In the genomic region with DNA sequence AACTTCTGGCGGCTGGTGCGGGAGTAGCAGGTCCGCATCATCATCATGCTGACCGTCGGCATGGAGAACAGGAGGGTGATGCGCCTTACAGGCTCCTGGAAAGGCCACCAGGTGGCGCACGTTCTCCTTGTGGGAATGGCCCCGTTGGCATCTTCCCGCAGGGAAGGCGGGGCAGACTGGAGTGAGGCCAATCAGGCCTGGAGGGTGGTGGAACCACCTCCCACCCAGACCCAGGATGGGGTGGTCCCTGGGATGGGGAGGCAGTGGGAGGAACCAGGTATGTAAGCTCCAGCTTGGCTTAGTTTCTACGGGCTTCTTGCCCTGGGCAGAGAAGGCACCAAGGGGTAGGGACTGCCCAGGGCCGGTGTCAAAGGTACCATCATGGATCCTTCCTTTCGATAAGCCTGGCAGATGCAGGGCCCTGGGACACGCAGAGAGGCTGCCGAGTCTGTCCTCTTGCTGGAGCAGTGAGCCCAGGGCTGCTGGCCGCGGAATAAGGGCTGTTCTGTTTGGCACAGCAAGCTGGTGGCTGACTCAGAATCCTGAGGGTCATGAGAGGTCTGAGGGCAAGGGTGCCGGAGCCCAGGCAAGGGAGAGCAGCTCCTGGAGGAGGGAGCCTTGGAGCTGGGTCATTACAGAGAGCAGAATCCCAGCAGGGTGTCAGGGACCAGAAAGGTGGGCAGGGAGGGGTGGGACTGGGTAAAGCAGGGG, we compare ENCODE assay signal across 1 cellular context.
TF ChIP-seq lines count a peak whose summit lies in the region.

No MANE protein-coding gene starts in this region.

TF ChIP-seq in K562, 482 proteins besides CTCF, POLR2A, EP300 and RAD21:
- TF ChIP-seq POLR2AphosphoS2 (IDR thresholded peaks at IDR 0.05; ENCODE audit: low read length) = peak; percentile 81; the same call in 1 of the 2 replicates
- peak; percentile 13 for TF ChIP-seq ZFP36 (IDR thresholded peaks at IDR 0.05; ENCODE audit: low read depth, low read length, partially characterized antibody)
- 0 out of 3 replicates have a peak, but pooled peaks of 1 of the 2 experiments have one; percentile 16 for TF ChIP-seq CBX3 (IDR thresholded peaks at IDR 0.05; ENCODE audit: borderline replicate concordance in 1 of 2, low read length in 2 of 2)
- TF ChIP-seq RCOR1 (IDR thresholded peaks at IDR 0.05; ENCODE audit: borderline replicate concordance in 1 of 2, low read depth in 2 of 2, low read length in 2 of 2) = peak in 1 of 2 experiments; percentile 95; a peak in 3 of 4 replicates
- TF ChIP-seq TEAD4 (IDR thresholded peaks at IDR 0.05; ENCODE audit: low read length) = no peak
- peak; percentile 20; the same call in 1 of the 2 replicates for TF ChIP-seq TEAD4 (CRISPR knock-in tag; IDR thresholded peaks at IDR 0.05; ENCODE audit: borderline replicate concordance)
- TF ChIP-seq ZNF75A (CRISPR knock-in tag; IDR thresholded peaks at IDR 0.05) = no peak
- TF ChIP-seq, protein P1, sequence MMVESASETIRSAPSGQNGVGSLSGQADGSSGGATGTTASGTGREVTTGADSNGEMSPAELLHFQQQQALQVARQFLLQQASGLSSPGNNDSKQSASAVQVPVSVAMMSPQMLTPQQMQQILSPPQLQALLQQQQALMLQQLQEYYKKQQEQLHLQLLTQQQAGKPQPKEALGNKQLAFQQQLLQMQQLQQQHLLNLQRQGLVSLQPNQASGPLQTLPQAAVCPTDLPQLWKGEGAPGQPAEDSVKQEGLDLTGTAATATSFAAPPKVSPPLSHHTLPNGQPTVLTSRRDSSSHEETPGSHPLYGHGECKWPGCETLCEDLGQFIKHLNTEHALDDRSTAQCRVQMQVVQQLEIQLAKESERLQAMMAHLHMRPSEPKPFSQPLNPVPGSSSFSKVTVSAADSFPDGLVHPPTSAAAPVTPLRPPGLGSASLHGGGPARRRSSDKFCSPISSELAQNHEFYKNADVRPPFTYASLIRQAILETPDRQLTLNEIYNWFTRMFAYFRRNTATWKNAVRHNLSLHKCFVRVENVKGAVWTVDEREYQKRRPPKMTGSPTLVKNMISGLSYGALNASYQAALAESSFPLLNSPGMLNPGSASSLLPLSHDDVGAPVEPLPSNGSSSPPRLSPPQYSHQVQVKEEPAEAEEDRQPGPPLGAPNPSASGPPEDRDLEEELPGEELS (CRISPR knock-in tag; IDR thresholded peaks at IDR 0.05; ENCODE audit: borderline replicate concordance) = 0 out of 2 replicates have a peak, but pooled peaks have one; percentile 29
- TF ChIP-seq CREM (IDR thresholded peaks at IDR 0.05; ENCODE audit: low read depth) = peak; percentile 83
- TF ChIP-seq NFIC (IDR thresholded peaks at IDR 0.05) = peak; percentile 53
- peak; percentile 82 for TF ChIP-seq CTBP1 (IDR thresholded peaks at IDR 0.05; ENCODE audit: borderline replicate concordance)
- no peak for TF ChIP-seq BRD9 (IDR thresholded peaks at IDR 0.05; ENCODE audit: low read depth, partially characterized antibody)
- TF ChIP-seq NR2C2 (CRISPR knock-in tag; IDR thresholded peaks at IDR 0.05) = no peak
- TF ChIP-seq NR2C2 (tag; IDR thresholded peaks at IDR 0.05) = peak; percentile 35; the same call in 1 of the 2 replicates
- no peak for TF ChIP-seq ZNF436 (CRISPR knock-in tag; IDR thresholded peaks at IDR 0.05)
- TF ChIP-seq, protein P2, sequence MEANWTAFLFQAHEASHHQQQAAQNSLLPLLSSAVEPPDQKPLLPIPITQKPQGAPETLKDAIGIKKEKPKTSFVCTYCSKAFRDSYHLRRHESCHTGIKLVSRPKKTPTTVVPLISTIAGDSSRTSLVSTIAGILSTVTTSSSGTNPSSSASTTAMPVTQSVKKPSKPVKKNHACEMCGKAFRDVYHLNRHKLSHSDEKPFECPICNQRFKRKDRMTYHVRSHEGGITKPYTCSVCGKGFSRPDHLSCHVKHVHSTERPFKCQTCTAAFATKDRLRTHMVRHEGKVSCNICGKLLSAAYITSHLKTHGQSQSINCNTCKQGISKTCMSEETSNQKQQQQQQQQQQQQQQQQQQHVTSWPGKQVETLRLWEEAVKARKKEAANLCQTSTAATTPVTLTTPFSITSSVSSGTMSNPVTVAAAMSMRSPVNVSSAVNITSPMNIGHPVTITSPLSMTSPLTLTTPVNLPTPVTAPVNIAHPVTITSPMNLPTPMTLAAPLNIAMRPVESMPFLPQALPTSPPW (CRISPR knock-in tag; IDR thresholded peaks at IDR 0.05) = peak; percentile 51
- TF ChIP-seq ZNF780A (CRISPR knock-in tag; IDR thresholded peaks at IDR 0.05) = no peak
- no peak for TF ChIP-seq CSDE1 (IDR thresholded peaks at IDR 0.05)
- peak in 1 of 3 experiments; percentile 55 for TF ChIP-seq YY1 (IDR thresholded peaks at IDR 0.05; ENCODE audit: borderline replicate concordance in 1 of 3, control insufficient read depth in 1 of 3, extremely low read depth in 1 of 3, insufficient read depth in 3 of 3, insufficient read length in 1 of 3, insufficient replicate concordance in 2 of 3, low read depth in 1 of 3, low read length in 2 of 3)
- TF ChIP-seq POLR2AphosphoS5 (IDR thresholded peaks at IDR 0.05; ENCODE audit: control insufficient read depth, insufficient read depth, low read depth, low read length) = peak; percentile 20; the same call in 1 of the 2 replicates
- TF ChIP-seq SRF (CRISPR knock-in tag; IDR thresholded peaks at IDR 0.05) = 0 out of 4 replicates have a peak, but pooled peaks of 1 of the 2 experiments have one; percentile 21
- TF ChIP-seq FOXM1 (IDR thresholded peaks at IDR 0.05; ENCODE audit: low read depth) = no peak
- no peak for TF ChIP-seq FOXM1 (CRISPR knock-in tag; IDR thresholded peaks at IDR 0.05; ENCODE audit: low read depth)
- peak; percentile 39; the same call in 1 of the 2 replicates for TF ChIP-seq HDAC2 (IDR thresholded peaks at IDR 0.05)
- TF ChIP-seq SMC3 (conservative IDR thresholded peaks at IDR 0.05; ENCODE audit: insufficient read depth, low read depth, low read length) = peak; percentile 84
- TF ChIP-seq BHLHE40 (IDR thresholded peaks at IDR 0.05; ENCODE audit: low read length) = 0 out of 2 replicates have a peak, but pooled peaks have one; percentile 28
- TF ChIP-seq POLR2B (IDR thresholded peaks at IDR 0.05; ENCODE audit: low read depth, partially characterized antibody) = no peak
- peak; percentile 67; the same call in 1 of the 2 replicates for TF ChIP-seq JUND (IDR thresholded peaks at IDR 0.05; ENCODE audit: borderline replicate concordance, low read depth, low read length)
- peak; percentile 35; the same call in 1 of the 3 replicates for TF ChIP-seq JUND (tag; IDR thresholded peaks at IDR 0.05; ENCODE audit: borderline replicate concordance, low read depth, low read length)
- 0 out of 4 replicates have a peak, but pooled peaks of 1 of the 2 experiments have one; percentile 18 for TF ChIP-seq HDAC1 (IDR thresholded peaks at IDR 0.05)
- peak; percentile 51; the same call in 1 of the 2 replicates for TF ChIP-seq STAG1 (CRISPR knock-in tag; IDR thresholded peaks at IDR 0.05; ENCODE audit: borderline replicate concordance)
- TF ChIP-seq POLR2G (IDR thresholded peaks at IDR 0.05; ENCODE audit: low read depth, low read length) = 0 out of 2 replicates have a peak, but pooled peaks have one; percentile 31
- peak; percentile 72 for TF ChIP-seq CTCFL (IDR thresholded peaks at IDR 0.05; ENCODE audit: borderline replicate concordance, insufficient read depth, low read depth, low read length, poor library complexity, severe bottlenecking)
- peak; percentile 48; the same call in 1 of the 2 replicates for TF ChIP-seq ATF7 (IDR thresholded peaks at IDR 0.05)
- no peak for TF ChIP-seq PURB (CRISPR knock-in tag; IDR thresholded peaks at IDR 0.05; ENCODE audit: low read depth)
- TF ChIP-seq MTA2 (IDR thresholded peaks at IDR 0.05; ENCODE audit: low read depth) = no peak
- TF ChIP-seq GATAD2A (IDR thresholded peaks at IDR 0.05) = peak; percentile 29; the same call in 1 of the 2 replicates
- TF ChIP-seq MAZ (CRISPR knock-in tag; conservative IDR thresholded peaks at IDR 0.05 in 1 of 2, IDR thresholded peaks at IDR 0.05 in 1 of 2) = peak in 1 of 2 experiments; percentile 43; a peak in 1 of 4 replicates
- TF ChIP-seq CREB1 (IDR thresholded peaks at IDR 0.05) = 0 out of 2 replicates have a peak, but pooled peaks have one; percentile 44
- peak; percentile 54; the same call in 1 of the 2 replicates for TF ChIP-seq CREB1 (CRISPR knock-in tag; IDR thresholded peaks at IDR 0.05)
- peak; percentile 84 for TF ChIP-seq XRCC5 (IDR thresholded peaks at IDR 0.05; ENCODE audit: low read depth, low read length)
- TF ChIP-seq SP1 (CRISPR knock-in tag; IDR thresholded peaks at IDR 0.05) = no peak
- TF ChIP-seq, protein P3, sequence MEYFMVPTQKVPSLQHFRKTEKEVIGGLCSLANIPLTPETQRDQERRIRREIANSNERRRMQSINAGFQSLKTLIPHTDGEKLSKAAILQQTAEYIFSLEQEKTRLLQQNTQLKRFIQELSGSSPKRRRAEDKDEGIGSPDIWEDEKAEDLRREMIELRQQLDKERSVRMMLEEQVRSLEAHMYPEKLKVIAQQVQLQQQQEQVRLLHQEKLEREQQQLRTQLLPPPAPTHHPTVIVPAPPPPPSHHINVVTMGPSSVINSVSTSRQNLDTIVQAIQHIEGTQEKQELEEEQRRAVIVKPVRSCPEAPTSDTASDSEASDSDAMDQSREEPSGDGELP (CRISPR knock-in tag; IDR thresholded peaks at IDR 0.05; ENCODE audit: borderline replicate concordance) = peak; percentile 59; the same call in 1 of the 2 replicates
- TF ChIP-seq THAP12 (CRISPR knock-in tag; IDR thresholded peaks at IDR 0.05) = 0 out of 2 replicates have a peak, but pooled peaks have one; percentile 31
- TF ChIP-seq MYC (IDR thresholded peaks at IDR 0.05; ENCODE audit: low read depth, low read length) = peak; percentile 56; the same call in 1 of the 2 replicates
- TF ChIP-seq MYC (CRISPR knock-in tag; IDR thresholded peaks at IDR 0.05; ENCODE audit: borderline replicate concordance, low read depth) = no peak
- TF ChIP-seq NEUROD1 (IDR thresholded peaks at IDR 0.05; ENCODE audit: borderline replicate concordance, low read depth, low read length, partially characterized antibody) = peak; percentile 65
- 0 out of 2 replicates have a peak, but pooled peaks have one; percentile 74 for TF ChIP-seq MYNN (IDR thresholded peaks at IDR 0.05)
- no peak for TF ChIP-seq MYNN (CRISPR knock-in tag; IDR thresholded peaks at IDR 0.05)
- no peak for TF ChIP-seq GATA2 (CRISPR knock-in tag; IDR thresholded peaks at IDR 0.05)
TF ChIP-seq in K562: peak in this region for 32.
